In the genomic region with DNA sequence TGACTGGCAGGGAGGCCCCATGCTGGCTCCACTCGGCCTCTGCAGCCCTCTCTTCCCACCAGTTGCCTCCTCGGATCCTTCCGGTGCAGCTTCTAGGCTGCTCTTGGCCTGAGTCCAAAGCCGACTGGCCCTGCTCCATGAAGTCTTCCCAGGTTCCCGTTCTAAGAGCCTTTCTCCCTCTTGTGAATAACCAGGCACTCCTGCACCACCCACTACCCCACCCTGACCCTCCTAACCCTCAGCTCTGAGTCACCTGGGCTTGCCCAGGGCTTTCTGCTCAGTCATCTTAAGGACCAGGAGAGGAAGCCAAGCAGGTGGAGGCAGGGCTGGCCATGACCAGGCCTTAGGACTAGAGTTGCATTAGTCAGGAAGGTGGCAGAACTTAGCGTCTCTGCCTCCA, we compare ENCODE assay signal across 8 cellular contexts. TPM values are rescaled to one million over a fixed set of nuclear protein-coding genes. Genes with fewer than 3 reads are reported as not detected.
DNase-seq lines count a peak whose midpoint lies in the region; ATAC-seq and TF ChIP-seq lines count a peak whose summit lies in the region.

No MANE protein-coding gene starts in this region.

- no peaks in the 10 kb centered on the region for H3K9me3 ChIP-seq in esophagus squamous epithelium
- no peaks in the 10 kb centered on the region for H3K9me3 ChIP-seq in parathyroid adenoma (ENCODE audit: control insufficient read depth, low read length)

- H3K4me2 ChIP-seq in parathyroid adenoma (ENCODE audit: low read length) = no peak overlapping the region

- H3K9ac ChIP-seq in parathyroid adenoma = no peak overlapping the region

- H3K27ac ChIP-seq in esophagus squamous epithelium (peak overlapping the region; percentile 56 to 78 (median 75)), parathyroid adenoma (no peak overlapping the region)

- intact Hi-C loops in esophagus squamous epithelium (cut with DNase I) = no loop called here

- peak overlapping the region; percentile 54 for H2AFZ ChIP-seq in parathyroid adenoma

- H3K4me3 Mint-ChIP-seq in activated naive CD8-positive, alpha-beta T cell treated with anti-CD3 and anti-CD28 coated beads for 36 hours = no peak overlapping the region

- no peaks in the 10 kb centered on the region for H3K27me3 Mint-ChIP-seq in activated naive CD8-positive, alpha-beta T cell treated with anti-CD3 and anti-CD28 coated beads for 36 hours

- no peaks in the 10 kb centered on the region for H3K9me3 Mint-ChIP-seq in activated naive CD8-positive, alpha-beta T cell treated with anti-CD3 and anti-CD28 coated beads for 36 hours

- no peak for ATAC-seq in GM21360 (IDR thresholded peaks at IDR 0.05; ENCODE audit: unreplicated experiment)
- no peak for ATAC-seq in GM21737 (IDR thresholded peaks at IDR 0.05; ENCODE audit: unreplicated experiment)
- ATAC-seq in GM19397 (IDR thresholded peaks at IDR 0.05; ENCODE audit: unreplicated experiment) = no peak

- H3K4me1 ChIP-seq in esophagus squamous epithelium = peaks cover 10 to 24% (median 16%) of the 10 kb centered on the region in 3 donors
- H3K4me1 ChIP-seq in parathyroid adenoma = no peaks in the 10 kb centered on the region

- DNase-seq in ELR (ENCODE audit: low read depth) (peak; percentile 95), NCI-H774 (lab: John Stamatoyannopoulos, UW) (peak; percentile 24), esophagus squamous epithelium (lab: John Stamatoyannopoulos, UW) (no peak)
- DNase-seq in activated naive CD8-positive, alpha-beta T cell treated with anti-CD3 and anti-CD28 coated beads for 36 hours = no peak

- H3K27me3 ChIP-seq in esophagus squamous epithelium (no peaks in the 10 kb centered on the region), parathyroid adenoma (ENCODE audit: control insufficient read depth, insufficient read depth, low read length) (no peaks in the 10 kb centered on the region)

- H3K36me3 Mint-ChIP-seq in activated naive CD8-positive, alpha-beta T cell treated with anti-CD3 and anti-CD28 coated beads for 36 hours = no peaks in the 10 kb centered on the region

- no peaks in the 10 kb centered on the region for H3K4me1 Mint-ChIP-seq in activated naive CD8-positive, alpha-beta T cell treated with anti-CD3 and anti-CD28 coated beads for 36 hours

- H3K27ac Mint-ChIP-seq in activated naive CD8-positive, alpha-beta T cell treated with anti-CD3 and anti-CD28 coated beads for 36 hours = no peak overlapping the region

- 0 to 7% methylated on average over 5 to 6 of the region's 6 CpGs for WGBS in esophagus squamous epithelium, 2 donors

- H3K4me3 ChIP-seq in esophagus squamous epithelium = no peak overlapping the region
- no peak overlapping the region for H3K4me3 ChIP-seq in parathyroid adenoma (ENCODE audit: low read depth, low read length)

- H3K36me3 ChIP-seq in esophagus squamous epithelium (no peaks in the 10 kb centered on the region), parathyroid adenoma (ENCODE audit: control insufficient read depth, insufficient read depth, low read length) (no peaks in the 10 kb centered on the region)

- no peak for TF ChIP-seq POLR2A in esophagus squamous epithelium (IDR thresholded peaks at IDR 0.05)

- TF ChIP-seq CTCF in esophagus squamous epithelium (IDR thresholded peaks at IDR 0.05) (no peak), parathyroid adenoma (IDR thresholded peaks at IDR 0.05) (no peak)

- H3K79me2 ChIP-seq in parathyroid adenoma = no peaks in the 10 kb centered on the region

RNA-seq across cellular contexts. Expression of gene CNBP, which starts 28.1 kb away (rescaled TPM):
- 100 to 1,000 TPM; 209 to 435 (median 293) TPM for total RNA-seq in esophagus squamous epithelium
- 100 to 1,000 TPM; 483 to 487 TPM for total RNA-seq in activated naive CD8-positive, alpha-beta T cell treated with anti-CD3 and anti-CD28 coated beads for 36 hours

RNA-seq across cellular contexts. Expression of gene COPG1, which starts 37.6 kb away (rescaled TPM):
- total RNA-seq in esophagus squamous epithelium = 100 to 1,000 TPM in 2 of 4 donors, 10 to 100 TPM in 2; 68.3 to 121 (median 104) TPM
- total RNA-seq in activated naive CD8-positive, alpha-beta T cell treated with anti-CD3 and anti-CD28 coated beads for 36 hours = 100 to 1,000 TPM; 128 to 132 TPM

RNA-seq across cellular contexts. Expression of gene ISY1, which starts 50.9 kb away (rescaled TPM):
- total RNA-seq in esophagus squamous epithelium = 10 to 100 TPM in 3 of 4 donors, 1 to 10 TPM in 1; 6.0 to 26.3 (median 19.6) TPM
- 10 to 100 TPM; 77.7 to 80.1 TPM for total RNA-seq in activated naive CD8-positive, alpha-beta T cell treated with anti-CD3 and anti-CD28 coated beads for 36 hours

Comparison
In these comparisons a context has a peak if more than half of its experiments do, and no peak if none do; other contexts are left out.
1. DNase-seq: peak in ELR (single experiment) and NCI-H774 (single experiment); none in esophagus squamous epithelium (single experiment) and activated naive CD8-positive, alpha-beta T cell treated with anti-CD3 and anti-CD28 coated beads for 36 hours (single experiment).